ENCODE assay signal across 11 cellular contexts in the genomic region with DNA sequence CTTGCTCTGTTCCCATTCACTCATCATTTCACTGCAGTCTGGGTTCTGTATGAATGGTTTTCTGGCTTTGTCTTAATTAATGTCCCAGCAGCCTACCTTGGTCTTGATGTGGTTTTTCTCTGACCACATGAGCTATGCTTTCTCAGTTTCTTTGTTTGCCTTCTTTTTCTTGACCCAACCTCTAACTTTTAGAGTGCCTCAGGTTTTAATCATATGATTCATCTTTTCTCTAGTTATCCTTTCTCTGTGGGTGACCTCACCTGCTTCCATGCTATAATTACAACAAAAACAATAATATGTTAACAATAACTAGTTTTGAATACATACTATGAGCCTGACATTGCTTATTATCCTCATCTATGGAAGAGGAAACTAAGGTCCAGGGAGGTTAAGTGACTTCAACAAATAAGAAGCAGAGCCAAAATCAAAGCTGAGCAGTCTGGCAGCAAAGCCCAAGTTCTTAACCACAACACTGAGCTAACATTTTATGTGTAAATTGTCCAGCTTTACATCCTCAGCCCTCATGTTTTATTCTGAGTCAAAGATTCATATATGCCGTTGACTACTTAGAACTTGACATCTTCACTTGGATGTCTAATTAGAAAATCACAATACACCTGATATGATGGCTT. TPM values are rescaled to one million over a fixed set of nuclear protein-coding genes. Genes with fewer than 3 reads are reported as not detected.
DNase-seq lines count a peak whose midpoint lies in the region; ATAC-seq, FAIRE-seq and TF ChIP-seq lines count a peak whose summit lies in the region.
"Had no signal": no experiment of that assay in that cellular context is flagged by ENCODE, and none has a peak within 500 bp of the region (broad histone marks: within the 10 kb centered on the region; RNA-seq: fewer than 3 reads in every experiment).

No MANE protein-coding gene starts in this region.

- no peak overlapping the region for H3K9ac ChIP-seq in GM12878 (ENCODE audit: control insufficient read depth, insufficient read depth, low read length)

- no peaks in the 10 kb centered on the region for H4K20me1 ChIP-seq in GM12878 (ENCODE audit: control insufficient read depth, insufficient read depth)

- H3K4me1 ChIP-seq in GM12878 (ENCODE audit: control insufficient read depth, insufficient read depth, low read length): peaks cover 23% of the 10 kb centered on the region
- H3K4me1 ChIP-seq in CD8-positive, alpha-beta memory T cell (ENCODE audit: insufficient read depth, low read length): no peaks in the 10 kb centered on the region

- H3K4me2 ChIP-seq in GM12878 (ENCODE audit: control insufficient read depth, insufficient read depth): no peak overlapping the region

- DNase-seq in GM12878 (ENCODE audit: low read depth, low spot score) (peak; percentile 55), NCI-H345 treated with DMSO at 0.1 percent for 48 hours (lab: John Stamatoyannopoulos, UW; ENCODE audit: unreplicated experiment) (no peak), KBM-7 (no peak)
- DNase-seq in stimulated activated CD4-positive, alpha-beta T cell treated with anti-CD3 and anti-CD28 coated beads, Interleukin-4, amount 100 ng/mL, for 4 hours: no peak
- DNase-seq in CD8-positive, alpha-beta memory T cell: no peak
- DNase-seq: mucosa of descending colon had no signal

- H3K79me2 ChIP-seq in GM12878 (ENCODE audit: control insufficient read depth, insufficient read depth, low read length): no peaks in the 10 kb centered on the region

- TF ChIP-seq POLR2A in GM18505 (IDR thresholded peaks at IDR 0.05; ENCODE audit: borderline replicate concordance, extremely low read depth, insufficient read depth, insufficient read length) (no peak), GM12878 (IDR thresholded peaks at IDR 0.05; ENCODE audit: low read depth, low read length) (no peak)

- no peak overlapping the region for H3K27ac Mint-ChIP-seq in CD8-positive, alpha-beta memory T cell

- SMC1A ChIA-PET in GM12878 (lab: Charles Lee; ENCODE audit: uncharacterized antibody, unreplicated experiment): interaction anchor here (0.6 to 1.3 kb wide), 4 partner anchors 14 to 63 kb away, joined by 3 to 4 read pairs (median 3); no protein-coding TSS in a partner anchor

- no peak for TF ChIP-seq CTCF in GM12878 (IDR thresholded peaks at IDR 0.05 in 2 of 3, conservative IDR thresholded peaks at IDR 0.05 in 1 of 3; ENCODE audit: control insufficient read depth in 2 of 3, extremely low read depth in 1 of 3, insufficient read depth in 1 of 3, low read depth in 3 of 3, low read length in 3 of 3)

- H2AFZ ChIP-seq in GM12878 (ENCODE audit: control insufficient read depth, low read depth, low read length): no peak overlapping the region

- no peaks in the 10 kb centered on the region for H3K36me3 ChIP-seq in GM12878 (ENCODE audit: control insufficient read depth in 2 of 2, insufficient read depth in 2 of 2, low read length in 1 of 2)
- H3K36me3 ChIP-seq in CD8-positive, alpha-beta memory T cell (ENCODE audit: insufficient read depth, low read length): no peaks in the 10 kb centered on the region

- peak; percentile 35 for FAIRE-seq in GM12878 (lab: Jason Lieb, UNC)

- peaks cover 0 to 2% (median 0%) of the 10 kb centered on the region in 5 donors for H3K9me3 Mint-ChIP-seq in CD8-positive, alpha-beta memory T cell

- H3K4me3 ChIP-seq in GM12878: no peak overlapping the region
- H3K4me3 ChIP-seq in CD8-positive, alpha-beta memory T cell (ENCODE audit: low read length): no peak overlapping the region
- H3K4me3 ChIP-seq: mucosa of descending colon had no signal

- CTCF ChIA-PET in GM12878 (lab: Yijun Ruan, JAX): interaction anchor here (1.7 kb wide), 1 partner anchor 99 kb away, joined by 4 read pairs; no protein-coding TSS in a partner anchor
- CTCF ChIA-PET in CD8-positive, alpha-beta memory T cell (lab: Charles Lee): no interaction called here

- intact Hi-C loops in GM12878 (cut with micrococcal nuclease; ENCODE audit: unreplicated experiment): no loop called here

- peaks cover 0 to 4% of the 10 kb centered on the region in 2 donors for H3K27me3 Mint-ChIP-seq in CD8-positive, alpha-beta memory T cell

- H3K27ac ChIP-seq in GM12878 (ENCODE audit: control insufficient read depth, insufficient read depth): no peak overlapping the region
- no peak overlapping the region for H3K27ac ChIP-seq in CD8-positive, alpha-beta memory T cell (ENCODE audit: low read depth, low read length)

- peaks cover 0 to 10% (median 0%) of the 10 kb centered on the region in 3 donors for H3K4me1 Mint-ChIP-seq in CD8-positive, alpha-beta memory T cell

- 0 out of 4 replicates have a peak, but pooled peaks cover 0 to 2% of the 10 kb centered on the region in 2 experiments for H3K27me3 ChIP-seq in GM12878 (replicated peaks in 1 of 2; ENCODE audit: control insufficient read depth in 2 of 2, insufficient read depth in 2 of 2, low read length in 1 of 2)
- H3K27me3 ChIP-seq in CD8-positive, alpha-beta memory T cell (ENCODE audit: insufficient read depth, low read length, poor library complexity, severe bottlenecking): no peaks in the 10 kb centered on the region

- BruUV-seq in GM12878 (replicated peaks; lab: Mats Ljungman, UMichigan): no TSS peak

- no peaks in the 10 kb centered on the region for H3K9me3 ChIP-seq in GM12878 (replicated peaks; ENCODE audit: control insufficient read depth, insufficient read depth, low read length)
- H3K9me3 ChIP-seq in CD8-positive, alpha-beta memory T cell (ENCODE audit: low read length): no peaks in the 10 kb centered on the region
- H3K9me3 ChIP-seq: mucosa of descending colon had no signal

- peak; percentile 59 to 77; a peak in 2 of 4 replicates for TF ChIP-seq EP300 in GM12878 (IDR thresholded peaks at IDR 0.05; ENCODE audit: borderline replicate concordance in 1 of 2, control insufficient read depth in 1 of 2, low read depth in 2 of 2, low read length in 2 of 2)

- RAD21 ChIA-PET in GM12878 (lab: Charles Lee; ENCODE audit: unreplicated experiment): interaction anchor here (1.5 kb wide), 1 partner anchor 101 kb away, joined by 3 read pairs; no protein-coding TSS in a partner anchor

- WGBS in GM12878 (ENCODE audit: insufficient coverage, insufficient replicate concordance, low lambda C conversion rate, missing lambda C conversion rate): 29% methylated on average over 1 of the region's 1 CpG

- no peaks in the 10 kb centered on the region for H3K36me3 Mint-ChIP-seq in CD8-positive, alpha-beta memory T cell

- no peak for TF ChIP-seq RAD21 in GM12878 (IDR thresholded peaks at IDR 0.05; ENCODE audit: insufficient read depth, low read depth, low read length)

- H3K4me3 Mint-ChIP-seq in CD8-positive, alpha-beta memory T cell: no peak overlapping the region

- ATAC-seq in GM18505 (IDR thresholded peaks at IDR 0.05; ENCODE audit: unreplicated experiment) (peak; percentile 90), GM21367 (IDR thresholded peaks at IDR 0.05; ENCODE audit: unreplicated experiment) (peak; percentile 81), HG03108 (IDR thresholded peaks at IDR 0.05; ENCODE audit: unreplicated experiment) (peak; percentile 91), GM12878 (peak; percentile 95)
- ATAC-seq: mucosa of descending colon, Right ventricle myocardium inferior had no signal

- in situ Hi-C loops in GM12878 (cut with MboI): no loop called here
- in situ Hi-C loops in KBM-7 (cut with MboI; ENCODE audit: low pct_unique_long_range_greater_than_20kb, low sequenced_read_pairs): no loop called here

- POLR2A ChIA-PET in GM12878 (lab: Charles Lee): no interaction called here
- POLR2A ChIA-PET in CD8-positive, alpha-beta memory T cell (lab: Charles Lee): no interaction called here

RNA-seq across cellular contexts. Expression of gene EPYC, which starts 4.7 kb away (rescaled TPM):
- not detected in 2 replicates for total RNA-seq in GM12878 (2013; cell fraction: nucleolus; rRNA removed)
- not detected in 2 replicates for total RNA-seq in GM12878 (2014; rRNA removed)
- total RNA-seq in GM12878 (2014; rRNA removed; fragmentation: Illumina TruSeq; extraction: Trizol): not detected in 2 replicates
- not detected in 2 replicates for total RNA-seq in GM12878 (2021)
- polyA plus RNA-seq in GM12878 (2011; ENCODE audit: low read depth): not detected
- not detected in 2 replicates for polyA plus RNA-seq in GM12878 (2011; rRNA removed)
- not detected in 2 replicates for polyA plus RNA-seq in GM12878 (2011; cell fraction: cytosol; rRNA removed)
- polyA plus RNA-seq in GM12878 (2011; cell fraction: nucleus; rRNA removed): not detected in 2 replicates
- polyA plus RNA-seq in GM12878 (2012): not detected in 2 replicates
- polyA plus RNA-seq in GM12878 (2014; fragmentation: Illumina TruSeq; extraction: Trizol): not detected in 2 replicates
- not detected for polyA plus RNA-seq in GM12878 (2014; fragmentation: Nextera tagmentation; extraction: Ambion mirVana)
- not detected in 2 replicates for polyA plus RNA-seq in GM12878 (2014; rRNA removed)
- not detected for polyA plus RNA-seq in GM12878 (2016; fragmentation: Nextera tagmentation; extraction: Ambion mirVana)
- polyA minus RNA-seq in GM12878 (2011; rRNA and poly(A)+ RNA removed): not detected in 2 replicates
- not detected in 2 replicates for polyA minus RNA-seq in GM12878 (2011; cell fraction: cytosol; rRNA and poly(A)+ RNA removed)
- polyA minus RNA-seq in GM12878 (2011; cell fraction: nucleus; rRNA and poly(A)+ RNA removed): not detected in 2 replicates
- not detected for total RNA-seq in CD8-positive, alpha-beta memory T cell
- polyA plus RNA-seq in CD8-positive, alpha-beta memory T cell: not detected
- total RNA-seq: mucosa of descending colon, Right ventricle myocardium inferior had no signal
- polyA plus RNA-seq: esophagus had no signal

RNA-seq across cellular contexts. Expression of gene KERA, which starts 48.4 kb away (rescaled TPM):
- total RNA-seq in GM12878 (2013; cell fraction: nucleolus; rRNA removed): not detected in 2 replicates
- total RNA-seq in GM12878 (2014; rRNA removed) (not detected in 2 replicates), GM12878 (2014; rRNA removed; fragmentation: Illumina TruSeq; extraction: Trizol) (not detected in 2 replicates), GM12878 (2021) (not detected in 2 replicates)
- not detected for polyA plus RNA-seq in GM12878 (2011; ENCODE audit: low read depth)
- polyA plus RNA-seq in GM12878 (2011; rRNA removed) (not detected in 2 replicates), GM12878 (2014; fragmentation: Illumina TruSeq; extraction: Trizol) (not detected in 2 replicates), GM12878 (2014; fragmentation: Nextera tagmentation; extraction: Ambion mirVana) (not detected), GM12878 (2014; rRNA removed) (not detected in 2 replicates), GM12878 (2016; fragmentation: Nextera tagmentation; extraction: Ambion mirVana) (not detected)
- polyA plus RNA-seq in GM12878 (2011; cell fraction: cytosol; rRNA removed): not detected in 2 replicates
- not detected in 2 replicates for polyA plus RNA-seq in GM12878 (2011; cell fraction: nucleus; rRNA removed)
- polyA plus RNA-seq in GM12878 (2012): 0.04 TPM in 1 of 2 replicates, not detected in the other
- not detected in 2 replicates for polyA minus RNA-seq in GM12878 (2011; rRNA and poly(A)+ RNA removed)
- not detected in 2 replicates for polyA minus RNA-seq in GM12878 (2011; cell fraction: cytosol; rRNA and poly(A)+ RNA removed)
- polyA minus RNA-seq in GM12878 (2011; cell fraction: nucleus; rRNA and poly(A)+ RNA removed): not detected in 2 replicates
- not detected for total RNA-seq in CD8-positive, alpha-beta memory T cell
- polyA plus RNA-seq in CD8-positive, alpha-beta memory T cell: not detected
- total RNA-seq: Right ventricle myocardium inferior had no signal
- polyA plus RNA-seq: esophagus had no signal

RNA-seq across cellular contexts. Expression of gene CCER1, which starts 54.5 kb away (rescaled TPM):
- not detected in 2 replicates for total RNA-seq in GM12878 (2013; cell fraction: nucleolus; rRNA removed)
- total RNA-seq in GM12878 (2014; rRNA removed): not detected in 2 replicates
- total RNA-seq in GM12878 (2014; rRNA removed; fragmentation: Illumina TruSeq; extraction: Trizol): not detected in 2 replicates
- total RNA-seq in GM12878 (2021): not detected in 2 replicates
- not detected for polyA plus RNA-seq in GM12878 (2011; ENCODE audit: low read depth)
- not detected in 2 replicates for polyA plus RNA-seq in GM12878 (2011; rRNA removed)
- not detected in 2 replicates for polyA plus RNA-seq in GM12878 (2011; cell fraction: cytosol; rRNA removed)
- polyA plus RNA-seq in GM12878 (2011; cell fraction: nucleus; rRNA removed): not detected in 2 replicates
- polyA plus RNA-seq in GM12878 (2012): 0.03 TPM in 1 of 2 replicates, not detected in the other
- 0.01 TPM in 1 of 2 replicates, not detected in the other for polyA plus RNA-seq in GM12878 (2014; fragmentation: Illumina TruSeq; extraction: Trizol)
- polyA plus RNA-seq in GM12878 (2014; fragmentation: Nextera tagmentation; extraction: Ambion mirVana): not detected
- not detected in 2 replicates for polyA plus RNA-seq in GM12878 (2014; rRNA removed)
- not detected for polyA plus RNA-seq in GM12878 (2016; fragmentation: Nextera tagmentation; extraction: Ambion mirVana)
- not detected in 2 replicates for polyA minus RNA-seq in GM12878 (2011; rRNA and poly(A)+ RNA removed)
- not detected in 2 replicates for polyA minus RNA-seq in GM12878 (2011; cell fraction: cytosol; rRNA and poly(A)+ RNA removed)
- polyA minus RNA-seq in GM12878 (2011; cell fraction: nucleus; rRNA and poly(A)+ RNA removed): not detected in 2 replicates
- total RNA-seq in CD8-positive, alpha-beta memory T cell: not detected
- not detected for polyA plus RNA-seq in CD8-positive, alpha-beta memory T cell
- total RNA-seq: mucosa of descending colon, Right ventricle myocardium inferior had no signal
- polyA plus RNA-seq: esophagus had no signal
